ENCODE assay signal across 10 cellular contexts in genomic region chr19:1183543-1184172, GRCh38. TPM values are rescaled to one million over a fixed set of nuclear protein-coding genes. Genes with fewer than 3 reads are reported as not detected.
DNase-seq lines count a peak whose midpoint lies in the region; ATAC-seq and TF ChIP-seq lines count a peak whose summit lies in the region.
"Had no signal": no experiment of that assay in that cellular context is flagged by ENCODE, and none has a peak within 500 bp of the region (broad histone marks: within the 10 kb centered on the region; RNA-seq: fewer than 3 reads in every experiment).

No MANE protein-coding gene starts in this region.

- 56 to 93% methylated on average over 4 to 10 of the region's 19 CpGs for WGBS in thyroid gland, 2 donors

- H3K4me1 ChIP-seq in thyroid gland, result peaks cover 29 to 51% of the 10 kb centered on the region in 2 donors
- H3K4me1 ChIP-seq: psoas muscle had no signal

- TF ChIP-seq CTCF in thyroid gland (IDR thresholded peaks at IDR 0.05), result no peak
- TF ChIP-seq CTCF in WERI-Rb-1 (IDR thresholded peaks at IDR 0.05; ENCODE audit: low read depth, low read length), result no peak

- DNase-seq in RPMI7951 (ENCODE audit: low read depth) (peak; percentile 89), iris pigment epithelial cell (ENCODE audit: low read depth) (peak; percentile 46), thyroid gland (peak; percentile 33 to 66), WERI-Rb-1 (no peak)
- DNase-seq: activated CD8-positive, alpha-beta T cell treated with anti-CD3 and anti-CD28 coated beads for 36 hours; central memory CD4-positive, alpha-beta T cell had no signal

- H3K36me3 ChIP-seq in thyroid gland (no peaks in the 10 kb centered on the region), WERI-Rb-1 (no peaks in the 10 kb centered on the region)

- intact Hi-C loops in thyroid gland (cut with DNase I), result no loop called here

- H3K27ac ChIP-seq in thyroid gland (peak overlapping the region in 2 of 3 donors; percentile 13 to 61), WERI-Rb-1 (no peak overlapping the region)
- H3K27ac ChIP-seq: psoas muscle had no signal

- H3K4me3 ChIP-seq in thyroid gland (replicated peaks in 1 of 3) (no peak overlapping the region), WERI-Rb-1 (ENCODE audit: low read depth, low read length) (no peak overlapping the region)
- H3K4me3 ChIP-seq: psoas muscle had no signal

- no peak for TF ChIP-seq POLR2A in thyroid gland (IDR thresholded peaks at IDR 0.05)

- peak; percentile 50 for ATAC-seq in GM21381 (IDR thresholded peaks at IDR 0.05; ENCODE audit: unreplicated experiment)
- ATAC-seq in HG02885 (IDR thresholded peaks at IDR 0.05; ENCODE audit: poor library complexity, unreplicated experiment), result no peak
- no peak for ATAC-seq in HG03139 (IDR thresholded peaks at IDR 0.05; ENCODE audit: unreplicated experiment)
- ATAC-seq: activated CD8-positive, alpha-beta T cell treated with anti-CD3 and anti-CD28 coated beads for 36 hours had no signal

- H3K9me3 ChIP-seq in thyroid gland, result no peaks in the 10 kb centered on the region
- H3K9me3 ChIP-seq in WERI-Rb-1 (ENCODE audit: severe bottlenecking), result no peaks in the 10 kb centered on the region
- H3K9me3 ChIP-seq: psoas muscle had no signal

- H3K27me3 ChIP-seq in thyroid gland (no peaks in the 10 kb centered on the region), WERI-Rb-1 (ENCODE audit: insufficient read depth, low read depth, severe bottlenecking) (no peaks in the 10 kb centered on the region)

RNA-seq across cellular contexts. Expression of gene SBNO2, which starts 9.6 kb away (rescaled TPM):
- 12.1 and 16.3 TPM in 2 replicates for total RNA-seq in RPMI7951 (2014; rRNA removed; shearing (Covaris generic))
- 10 to 100 TPM; 22.8 to 69.0 (median 25.5) TPM for total RNA-seq in thyroid gland

RNA-seq across cellular contexts. Expression of gene STK11, which starts 21.9 kb away (rescaled TPM):
- 19.8 and 34.9 TPM in 2 replicates for total RNA-seq in RPMI7951 (2014; rRNA removed; shearing (Covaris generic))
- total RNA-seq in thyroid gland, result 10 to 100 TPM; 60.2 to 83.4 (median 71.1) TPM

RNA-seq across cellular contexts. Expression of gene CBARP, which starts 54.1 kb away (rescaled TPM):
- total RNA-seq in RPMI7951 (2014; rRNA removed; shearing (Covaris generic)), result 0.48 and 0.88 TPM in 2 replicates
- total RNA-seq in thyroid gland, result 1 to 10 TPM in 3 of 4 donors, under 1 TPM in 1; 0.73 to 3.2 (median 1.5) TPM

RNA-seq across cellular contexts. Expression of gene ATP5F1D, which starts 57.9 kb away (rescaled TPM):
- 41.8 and 78.0 TPM in 2 replicates for total RNA-seq in RPMI7951 (2014; rRNA removed; shearing (Covaris generic))
- total RNA-seq in thyroid gland, result 100 to 1,000 TPM in 1 of 4 donors, 10 to 100 TPM in 3; 39.2 to 182 (median 83.0) TPM
